Comparison of ENCODE assay signal across 8 cellular contexts in the genomic region with DNA sequence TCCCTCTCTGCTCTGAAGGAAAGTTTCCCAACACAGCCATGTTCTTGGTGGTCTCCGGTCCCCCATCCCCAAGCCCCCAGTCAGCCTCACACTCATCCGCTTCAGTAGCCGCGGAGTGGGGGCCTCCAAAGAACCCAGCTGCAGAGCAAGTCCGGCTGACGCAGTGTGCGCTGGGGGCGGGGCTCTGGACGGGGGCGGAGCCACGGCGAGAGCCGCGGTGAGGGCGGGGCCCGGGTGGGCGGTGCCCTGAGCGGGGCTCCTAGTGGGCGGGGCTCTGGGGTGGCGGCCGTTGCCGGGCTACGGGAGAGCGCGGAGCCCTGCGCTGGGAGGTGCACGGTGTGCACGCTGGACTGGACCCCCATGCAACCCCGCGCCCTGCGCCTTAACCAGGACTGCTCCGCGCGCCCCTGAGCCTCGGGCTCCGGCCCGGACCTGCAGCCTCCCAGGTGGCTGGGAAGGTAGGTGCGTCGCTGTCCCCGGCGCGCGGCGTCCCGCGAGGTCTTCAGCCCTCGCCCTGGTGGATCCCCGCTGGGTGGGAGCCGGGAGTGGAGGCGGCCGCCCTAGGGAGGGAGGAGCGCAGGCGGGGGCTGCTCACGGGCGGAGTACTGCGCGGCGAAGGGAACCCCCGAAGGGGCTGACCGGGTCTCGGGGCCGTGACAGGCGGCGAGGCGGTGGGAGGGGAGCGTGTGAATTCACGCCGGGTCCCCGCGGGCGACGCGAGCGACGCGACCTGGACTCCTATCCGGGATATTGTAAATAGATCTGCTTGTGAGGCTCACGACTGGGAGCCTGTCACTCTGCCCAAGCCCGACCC. TPM values are rescaled to one million over a fixed set of nuclear protein-coding genes. Genes with fewer than 3 reads are reported as not detected.
A peak's percentile ranks its signal among the peaks of the same experiment; 100 is the strongest.
DNase-seq lines count a peak whose midpoint lies in the region; ATAC-seq and TF ChIP-seq lines count a peak whose summit lies in the region.

No MANE protein-coding gene starts in this region.

- H3K27me3 Mint-ChIP-seq in activated T-helper 2 cell treated with anti-CD3 and anti-CD28 coated beads, Interferon-gamma antibody, Interleukin-2, Interleukin-4, amounts not matched to agents 10 μg/mL and 5 μg/mL and 100 μg/mL, durations not matched to agents 14 hours and 24 hours and 36 hours (ENCODE audit: low read depth), result peaks cover 66% of the 10 kb centered on the region
- H3K27me3 Mint-ChIP-seq in nephron progenitor cell (ENCODE audit: low read depth, poor library complexity), result no peaks in the 10 kb centered on the region

- intact Hi-C loops in activated T-helper 2 cell treated with anti-CD3 and anti-CD28 coated beads, Interferon-gamma antibody, Interleukin-2, Interleukin-4, amounts not matched to agents 10 μg/mL and 5 μg/mL and 100 μg/mL, durations not matched to agents 14 hours and 24 hours and 36 hours (cut with micrococcal nuclease), result loop anchor here (1.0 to 5.0 kb wide), 4 partner anchors 112 to 204 kb away; no protein-coding TSS in a partner anchor

- H3K4me1 ChIP-seq in HUES48 (ENCODE audit: control insufficient read depth, insufficient read depth, low read length) (peaks cover 10% of the 10 kb centered on the region), Peyer's patch (peaks cover 0 to 10% (median 3%) of the 10 kb centered on the region in 4 donors)

- peak overlapping the region; percentile 57 for H3K9ac ChIP-seq in HUES48 (ENCODE audit: low read depth, low read length)

- peaks cover 15% of the 10 kb centered on the region for H3K4me1 Mint-ChIP-seq in activated T-helper 2 cell treated with anti-CD3 and anti-CD28 coated beads, Interferon-gamma antibody, Interleukin-2, Interleukin-4, amounts not matched to agents 10 μg/mL and 5 μg/mL and 100 μg/mL, durations not matched to agents 14 hours and 24 hours and 36 hours (ENCODE audit: low read depth)
- peaks cover 44% of the 10 kb centered on the region for H3K4me1 Mint-ChIP-seq in nephron progenitor cell

- no peaks in the 10 kb centered on the region for H3K9me3 Mint-ChIP-seq in activated T-helper 2 cell treated with anti-CD3 and anti-CD28 coated beads, Interferon-gamma antibody, Interleukin-2, Interleukin-4, amounts not matched to agents 10 μg/mL and 5 μg/mL and 100 μg/mL, durations not matched to agents 14 hours and 24 hours and 36 hours
- peaks cover 3% of the 10 kb centered on the region for H3K9me3 Mint-ChIP-seq in nephron progenitor cell

- H3K36me3 Mint-ChIP-seq in activated T-helper 2 cell treated with anti-CD3 and anti-CD28 coated beads, Interferon-gamma antibody, Interleukin-2, Interleukin-4, amounts not matched to agents 10 μg/mL and 5 μg/mL and 100 μg/mL, durations not matched to agents 14 hours and 24 hours and 36 hours (ENCODE audit: low read depth), result no peaks in the 10 kb centered on the region
- H3K36me3 Mint-ChIP-seq in nephron progenitor cell (ENCODE audit: low read depth), result peaks cover 51% of the 10 kb centered on the region

- H3K27ac Mint-ChIP-seq in activated T-helper 2 cell treated with anti-CD3 and anti-CD28 coated beads, Interferon-gamma antibody, Interleukin-2, Interleukin-4, amounts not matched to agents 10 μg/mL and 5 μg/mL and 100 μg/mL, durations not matched to agents 14 hours and 24 hours and 36 hours, result no peak overlapping the region
- peak overlapping the region; percentile 25 for H3K27ac Mint-ChIP-seq in nephron progenitor cell

- H3K27me3 ChIP-seq in HUES48 (ENCODE audit: control insufficient read depth, insufficient read depth, low read length), result peaks cover 34% of the 10 kb centered on the region
- H3K27me3 ChIP-seq in Peyer's patch, result no peaks in the 10 kb centered on the region

- peak in 1 of 6 experiments; percentile 0 for TF ChIP-seq CTCF in Peyer's patch (IDR thresholded peaks at IDR 0.05)
- no peak for TF ChIP-seq CTCF in fibroblast of the aortic adventitia (IDR thresholded peaks at IDR 0.05; ENCODE audit: insufficient read depth, low read length)
- TF ChIP-seq CTCF in nephron progenitor cell (IDR thresholded peaks at IDR 0.05), result no peak

- peak; percentile 79 for ATAC-seq in GM21390 (IDR thresholded peaks at IDR 0.05; ENCODE audit: unreplicated experiment)
- ATAC-seq in stimulated activated naive CD8-positive, alpha-beta T cell treated with anti-CD3 and anti-CD28 coated beads, Interleukin-15, Interleukin-2, amounts not matched to agents 100 U/mL and 50 U/mL, for 24 hours, result peak; percentile 94

- TF ChIP-seq POLR2A in Peyer's patch (IDR thresholded peaks at IDR 0.05), result no peak

- peak overlapping the region; percentile 52 for H3K27ac ChIP-seq in HUES48 (ENCODE audit: low read depth, low read length)
- peak overlapping the region; percentile 61 to 82 (median 66) for H3K27ac ChIP-seq in Peyer's patch

- H3K9me3 ChIP-seq in HUES48 (ENCODE audit: control insufficient read depth, insufficient read depth, low read length) (no peaks in the 10 kb centered on the region), Peyer's patch (no peaks in the 10 kb centered on the region)

- DNase-seq in D341Med (ENCODE audit: low spot score), result peak; percentile 97
- peak; percentile 79 to 94 (median 91) for DNase-seq in Peyer's patch
- peak; percentile 88 for DNase-seq in activated T-helper 2 cell treated with anti-CD3 and anti-CD28 coated beads, Interferon-gamma antibody, Interleukin-2, Interleukin-4, amounts not matched to agents 10 μg/mL and 5 μg/mL and 100 μg/mL, durations not matched to agents 14 hours and 24 hours and 36 hours (ENCODE audit: low spot score)
- peak; percentile 66 for DNase-seq in fibroblast of the aortic adventitia (ENCODE audit: low read depth)
- DNase-seq in nephron progenitor cell, result peak; percentile 99
- DNase-seq in stimulated activated naive CD8-positive, alpha-beta T cell treated with anti-CD3 and anti-CD28 coated beads, Interleukin-15, Interleukin-2, amounts not matched to agents 100 U/mL and 50 U/mL, for 24 hours, result peak; percentile 95

- H3K4me3 ChIP-seq in HUES48 (ENCODE audit: low read depth, low read length) (peak overlapping the region; percentile 93), Peyer's patch (peak overlapping the region; percentile 50 to 73 (median 61)), fibroblast of the aortic adventitia (ENCODE audit: low read depth, low read length) (peak overlapping the region; percentile 83)

- H3K36me3 ChIP-seq in HUES48 (ENCODE audit: control insufficient read depth, insufficient read depth, low read length) (no peaks in the 10 kb centered on the region), Peyer's patch (no peaks in the 10 kb centered on the region)

- peak overlapping the region; percentile 70 for H3K4me3 Mint-ChIP-seq in activated T-helper 2 cell treated with anti-CD3 and anti-CD28 coated beads, Interferon-gamma antibody, Interleukin-2, Interleukin-4, amounts not matched to agents 10 μg/mL and 5 μg/mL and 100 μg/mL, durations not matched to agents 14 hours and 24 hours and 36 hours (ENCODE audit: low read depth)
- H3K4me3 Mint-ChIP-seq in nephron progenitor cell, result peak overlapping the region; percentile 82

RNA-seq across cellular contexts. Expression of a gene that starts 9.1 kb away (rescaled TPM):
- 1 to 10 TPM in 2 of 4 donors, under 1 TPM in 1, not detected in 1; 0.94 to 1.7 (median 1.2) TPM for total RNA-seq in Peyer's patch
- 0.07 TPM in 1 of 2 replicates, not detected in the other for total RNA-seq in activated T-helper 2 cell treated with anti-CD3 and anti-CD28 coated beads, Interferon-gamma antibody, Interleukin-2, Interleukin-4, amounts not matched to agents 10 μg/mL and 5 μg/mL and 100 μg/mL, durations not matched to agents 14 hours and 24 hours and 36 hours
- 0.08 and 7.3 TPM in 2 replicates for total RNA-seq in fibroblast of the aortic adventitia (ENCODE audit: low replicate concordance)

Comparison
In these comparisons a context has a peak if more than half of its experiments do, and no peak if none do; other contexts are left out.
1. Peak in every context shown above with its lines: DNase-seq, ATAC-seq, H3K4me3 ChIP-seq and H3K27ac ChIP-seq.